In genomic region chr6:15266423-15266996, GRCh38 we compare ENCODE assay signal across 10 cellular contexts. TPM values are rescaled to one million over a fixed set of nuclear protein-coding genes. Genes with fewer than 3 reads are reported as not detected.
DNase-seq lines count a peak whose midpoint lies in the region; ATAC-seq, FAIRE-seq and TF ChIP-seq lines count a peak whose summit lies in the region.
"Had no signal": no experiment of that assay in that cellular context is flagged by ENCODE, and none has a peak within 500 bp of the region (broad histone marks: within the 10 kb centered on the region; RNA-seq: fewer than 3 reads in every experiment).

No MANE protein-coding gene starts in this region.

- no peak for TF ChIP-seq CTCF in Calu3 (IDR thresholded peaks at IDR 0.05; ENCODE audit: unreplicated experiment)

- no peak for TF ChIP-seq POLR2A in GM12892 (IDR thresholded peaks at IDR 0.05; ENCODE audit: low read depth, low read length)

- H3K4me1 ChIP-seq in HUES64 (ENCODE audit: insufficient read depth, low read length), result peaks cover 83% of the 10 kb centered on the region

- H3K27me3 ChIP-seq in HUES64 (ENCODE audit: insufficient read depth, low read length), result no peaks in the 10 kb centered on the region
- H3K27me3 ChIP-seq: upper lobe of left lung had no signal

- peak overlapping the region; percentile 24 for H3K4me3 ChIP-seq in HUES64 (ENCODE audit: low read length)
- H3K4me3 ChIP-seq: upper lobe of left lung had no signal

- peak overlapping the region; percentile 6; the same call in 1 of the 2 replicates for H3K9ac ChIP-seq in HUES64 (ENCODE audit: low read depth, low read length)

- H3K27ac ChIP-seq in HUES64 (ENCODE audit: low read depth, low read length) (peak overlapping the region; percentile 96), caudate nucleus (ENCODE audit: low read depth, low read length) (peak overlapping the region; percentile 82)

- H3K4me1 Mint-ChIP-seq in naive thymus-derived CD8-positive, alpha-beta T cell, result peaks cover 51 to 94% (median 91%) of the 10 kb centered on the region in 4 donors
- H3K4me1 Mint-ChIP-seq in Calu3 (ENCODE audit: low read depth, unreplicated experiment), result no peaks in the 10 kb centered on the region

- peak overlapping the region in 9 of 10 donors; percentile 52 to 90 (median 70) for H3K4me3 Mint-ChIP-seq in naive thymus-derived CD8-positive, alpha-beta T cell
- no peak overlapping the region for H3K4me3 Mint-ChIP-seq in Calu3 (ENCODE audit: low read depth, unreplicated experiment)

- 38% methylated on average over 11 of the region's 11 CpGs for WGBS in HUES64

- no peaks in the 10 kb centered on the region; the same call in 1 of the 2 replicates for H3K36me3 ChIP-seq in HUES64 (ENCODE audit: insufficient read depth, low read length)
- H3K36me3 ChIP-seq: upper lobe of left lung had no signal

- H3K9me3 Mint-ChIP-seq in naive thymus-derived CD8-positive, alpha-beta T cell, result peaks cover 0 to 1% (median 0%) of the 10 kb centered on the region in 9 donors
- H3K9me3 Mint-ChIP-seq in Calu3 (ENCODE audit: low read depth, unreplicated experiment), result no peaks in the 10 kb centered on the region

- H3K9me3 ChIP-seq in HUES64 (ENCODE audit: insufficient read depth, low read depth, low read length), result no peaks in the 10 kb centered on the region
- H3K9me3 ChIP-seq: upper lobe of left lung had no signal

- DNase-seq in GM12892 (ENCODE audit: insufficient read length), result no peak
- DNase-seq in caudate nucleus (lab: John Stamatoyannopoulos, UW), result peak in 2 of 61 donors; percentile 20
- DNase-seq in naive thymus-derived CD8-positive, alpha-beta T cell, result peak in 1 of 10 donors; percentile 29
- DNase-seq in NCI-H2196 (lab: John Stamatoyannopoulos, UW; ENCODE audit: unreplicated experiment), result no peak
- DNase-seq in NCI-H226, result no peak
- DNase-seq in Calu3, result no peak
- DNase-seq in NCI-H774 (lab: John Stamatoyannopoulos, UW), result no peak
- DNase-seq: NCI-H2081 treated with DMSO at 0.1 percent for 48 hours had no signal

- peaks cover 3 to 5% (median 4%) of the 10 kb centered on the region in 3 donors for H3K36me3 Mint-ChIP-seq in naive thymus-derived CD8-positive, alpha-beta T cell
- no peaks in the 10 kb centered on the region for H3K36me3 Mint-ChIP-seq in Calu3 (ENCODE audit: insufficient read depth, unreplicated experiment)

- CTCF ChIA-PET in Calu3 (lab: Charles Lee), result no interaction called here

- intact Hi-C loops in Calu3 (cut with micrococcal nuclease; ENCODE audit: unreplicated experiment), result no loop called here

- peak; percentile 46 to 49 for ATAC-seq in naive thymus-derived CD8-positive, alpha-beta T cell

- H3K27ac Mint-ChIP-seq in naive thymus-derived CD8-positive, alpha-beta T cell, result peak overlapping the region in 7 of 10 donors; percentile 3 to 79 (median 67)
- no peak overlapping the region for H3K27ac Mint-ChIP-seq in Calu3 (ENCODE audit: unreplicated experiment)

- POLR2A ChIA-PET in naive thymus-derived CD8-positive, alpha-beta T cell (lab: Charles Lee), result interaction anchor here (0.7 to 2.1 kb wide), 3 partner anchors 11 to 1054 kb away, joined by 3 to 8 read pairs (median 3); no protein-coding TSS in a partner anchor

- H3K27me3 Mint-ChIP-seq in naive thymus-derived CD8-positive, alpha-beta T cell, result no peaks in the 10 kb centered on the region
- H3K27me3 Mint-ChIP-seq in Calu3 (ENCODE audit: unreplicated experiment), result no peaks in the 10 kb centered on the region

- BruUV-seq in Calu3 (replicated peaks; lab: Mats Ljungman, UMichigan), result no TSS peak

- peak; percentile 61 for FAIRE-seq in GM12892 (lab: Jason Lieb, UNC)

RNA-seq across cellular contexts. Expression of gene JARID2, which starts 20.6 kb away (rescaled TPM):
- 6.8 TPM for polyA plus RNA-seq in GM12892 (2012; ENCODE audit: missing spikeins)
- polyA plus RNA-seq in HUES64 (2013, experiment 1 of 2), result 88.4 TPM
- polyA plus RNA-seq in HUES64 (2013, experiment 2 of 2), result 87.6 TPM
- total RNA-seq in naive thymus-derived CD8-positive, alpha-beta T cell, result 10 to 100 TPM; 23.0 to 23.5 TPM
- polyA plus RNA-seq in naive thymus-derived CD8-positive, alpha-beta T cell, result 10 to 100 TPM in 2 of 3 donors, 1 to 10 TPM in 1; 7.6 to 11.8 (median 10.1) TPM
- 8.1 and 9.4 TPM in 2 replicates for total RNA-seq in Calu3 (2022)
